ENCODE assay signal across 1 cellular context in the genomic region with DNA sequence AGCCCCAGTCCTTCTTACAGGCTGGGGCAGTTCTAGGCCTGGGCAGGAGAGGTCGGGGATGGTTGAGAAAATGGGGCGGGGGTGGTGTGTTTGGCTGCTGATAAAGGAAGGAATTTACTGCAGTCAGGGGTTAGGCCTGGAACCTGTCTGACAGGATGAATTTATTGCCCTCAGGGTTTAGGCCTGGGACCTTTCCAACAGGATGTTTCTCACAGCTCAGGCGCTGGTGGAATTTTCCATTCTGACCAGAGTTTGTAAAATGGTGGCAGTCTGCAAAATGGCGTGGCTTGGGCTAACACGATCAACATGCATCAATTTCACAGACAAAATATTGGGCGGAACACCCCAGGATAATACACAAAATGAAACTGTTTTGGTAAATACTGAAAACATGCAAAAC.
TF ChIP-seq lines count a peak whose summit lies in the region.

No MANE protein-coding gene starts in this region.

TF ChIP-seq in GM23338, 12 proteins besides CTCF, POLR2A, EP300 and RAD21 (continued from another document):
- TF ChIP-seq ZNF462 (CRISPR knock-in tag; IDR thresholded peaks at IDR 0.05) (no peak), NANOG (IDR thresholded peaks at IDR 0.05; ENCODE audit: borderline replicate concordance) (no peak), STAT1 (IDR thresholded peaks at IDR 0.05; ENCODE audit: unreplicated experiment) (no peak), EZH2phosphoT487 (IDR thresholded peaks at IDR 0.05; ENCODE audit: unreplicated experiment) (no peak)
